In genomic region chr19:32748497-32748896, GRCh38 we compare ENCODE assay signal across 10 cellular contexts.
DNase-seq lines count a peak whose midpoint lies in the region; ATAC-seq and TF ChIP-seq lines count a peak whose summit lies in the region.
"Had no signal": no experiment of that assay in that cellular context is flagged by ENCODE, and none has a peak within 500 bp of the region (broad histone marks: within the 10 kb centered on the region; RNA-seq: fewer than 3 reads in every experiment).

No MANE protein-coding gene starts in this region.

- ATAC-seq in HG03469 (IDR thresholded peaks at IDR 0.05; ENCODE audit: unreplicated experiment) (peak; percentile 48), GM18505 (IDR thresholded peaks at IDR 0.05; ENCODE audit: unreplicated experiment) (no peak)
- ATAC-seq: Right ventricle myocardium inferior had no signal

- TF ChIP-seq POLR2A in GM18505 (IDR thresholded peaks at IDR 0.05; ENCODE audit: borderline replicate concordance, extremely low read depth, insufficient read depth, insufficient read length) = no peak

- peak; percentile 2 for DNase-seq in activated T-cell treated with anti-CD3 and anti-CD28 coated beads for 24 hours (ENCODE audit: low read depth)
- DNase-seq in activated T-cell treated with anti-CD3 and anti-CD28 coated beads, Interleukin-2, amount 50 U/mL, for 1 hour = no peak
- DNase-seq in stimulated activated CD8-positive, alpha-beta memory T cell treated with anti-CD3 and anti-CD28 coated beads, Interleukin-4, amount 100 ng/mL, for 48 hours = peak; percentile 29
- DNase-seq in anterior cingulate cortex (lab: John Stamatoyannopoulos, UW) = no peak
- DNase-seq in activated CD8-positive, alpha-beta memory T cell treated with anti-CD3 and anti-CD28 coated beads for 24 hours = no peak

- no peak overlapping the region for H3K27ac ChIP-seq in VCaP
- H3K27ac ChIP-seq: BLaER1 treated with 17β-estradiol and CSF1 and Interleukin-3, amounts not matched to agents 10 nM and 100 nM had no signal

- peak; percentile 34; the same call in 1 of the 2 replicates for TF ChIP-seq CTCF in VCaP (conservative IDR thresholded peaks at IDR 0.05)

Comparison
In these comparisons a context has a peak if more than half of its experiments do, and no peak if none do; other contexts are left out.
1. DNase-seq: peak in activated T-cell treated with anti-CD3 and anti-CD28 coated beads for 24 hours (single experiment) and stimulated activated CD8-positive, alpha-beta memory T cell treated with anti-CD3 and anti-CD28 coated beads, Interleukin-4, amount 100 ng/mL, for 48 hours (single experiment); none in activated T-cell treated with anti-CD3 and anti-CD28 coated beads, Interleukin-2, amount 50 U/mL, for 1 hour (single experiment), anterior cingulate cortex (0 of 58) and activated CD8-positive, alpha-beta memory T cell treated with anti-CD3 and anti-CD28 coated beads for 24 hours (single experiment).